ENCODE assay signal across 17 cellular contexts in genomic region chr6:112193535-112194051, GRCh38.
"Had no signal": no experiment of that assay in that cellular context is flagged by ENCODE, and none has a peak within 500 bp of the region (broad histone marks: within the 10 kb centered on the region; RNA-seq: fewer than 3 reads in every experiment).

No MANE protein-coding gene starts in this region.

- ATAC-seq: activated CD4-positive, alpha-beta T cell treated with anti-CD3 and anti-CD28 coated beads for 36 hours; activated T-cell treated with anti-CD3 and anti-CD28 coated beads, Interleukin-2, amount 50 U/mL, for 4 hours; effector memory CD8-positive, alpha-beta T cell; esophagus mucosa; gastrocnemius medialis; naive thymus-derived CD4-positive, alpha-beta T cell had no signal

- H3K4me3 ChIP-seq: adrenal gland, ascending aorta, dorsolateral prefrontal cortex, gastrocnemius medialis, upper lobe of left lung had no signal

- H3K27ac ChIP-seq: adrenal gland had no signal

- H3K27me3 ChIP-seq: adrenal gland, ascending aorta, dorsolateral prefrontal cortex, gastrocnemius medialis, upper lobe of left lung had no signal

- DNase-seq: activated B cell treated with CpG ODN at 0.5 μM for 24 hours; activated CD4-positive, alpha-beta T cell treated with anti-CD3 and anti-CD28 coated beads for 36 hours; activated CD4-positive, alpha-beta T cell treated with anti-CD3 and anti-CD28 coated beads, Interleukin-2, amount 50 U/mL, for 4 hours; activated CD8-positive, alpha-beta memory T cell treated with anti-CD3 and anti-CD28 coated beads for 24 hours; activated CD8-positive, alpha-beta memory T cell treated with anti-CD3 and anti-CD28 coated beads, Interleukin-2, amount 50 U/mL, for 48 hours; activated naive CD4-positive, alpha-beta T cell; activated T-cell treated with anti-CD3 and anti-CD28 coated beads, Interleukin-2, amount 50 U/mL, for 4 hours; adrenal gland; dorsolateral prefrontal cortex; effector memory CD8-positive, alpha-beta T cell; gastrocnemius medialis; naive thymus-derived CD4-positive, alpha-beta T cell; retina; stimulated activated CD4-positive, alpha-beta T cell treated with anti-CD3 and anti-CD28 coated beads, Interleukin-4, amount 100 ng/mL, for 4 hours; upper lobe of left lung had no signal

- H3K9me3 ChIP-seq: adrenal gland, ascending aorta, gastrocnemius medialis, upper lobe of left lung had no signal

- H3K36me3 ChIP-seq: adrenal gland, ascending aorta, gastrocnemius medialis had no signal

- H3K4me1 ChIP-seq: gastrocnemius medialis had no signal
